Comparison of ENCODE assay signal across 1 cellular context in the genomic region with DNA sequence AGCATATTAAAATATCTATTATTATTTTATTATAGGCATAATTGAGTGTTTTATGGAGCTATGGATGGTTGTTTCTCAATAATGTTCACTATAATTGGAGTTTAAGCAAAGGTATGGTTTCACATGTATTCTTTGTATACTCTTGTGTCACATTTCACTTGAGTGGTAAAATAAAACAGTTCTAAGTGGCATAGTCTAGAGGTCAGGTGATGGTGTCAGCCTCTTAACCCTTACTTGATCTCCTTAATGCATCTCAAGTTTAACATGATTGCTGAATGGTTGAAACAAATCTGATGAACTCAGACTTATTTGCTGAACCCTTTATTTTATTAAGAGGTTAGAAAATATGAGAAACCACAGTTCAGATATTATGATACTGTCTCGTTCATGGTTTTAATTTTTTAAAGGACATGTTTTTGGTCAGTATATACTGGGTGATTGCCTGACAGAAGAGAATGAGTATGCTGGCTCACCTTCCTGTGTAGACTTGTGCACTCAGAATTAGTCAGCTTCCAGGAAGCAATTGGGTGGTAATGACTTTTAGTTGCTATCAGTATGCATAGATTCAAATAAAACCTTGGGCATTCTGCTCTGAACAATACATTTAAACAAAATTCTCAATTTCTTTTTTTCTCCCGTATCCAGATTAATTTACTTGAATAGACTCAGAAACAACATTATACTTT.
TF ChIP-seq lines count a peak whose summit lies in the region.

No MANE protein-coding gene starts in this region.

TF ChIP-seq in K562, 482 proteins besides CTCF, POLR2A, EP300 and RAD21 (continued from another document):
- TF ChIP-seq, protein P1, sequence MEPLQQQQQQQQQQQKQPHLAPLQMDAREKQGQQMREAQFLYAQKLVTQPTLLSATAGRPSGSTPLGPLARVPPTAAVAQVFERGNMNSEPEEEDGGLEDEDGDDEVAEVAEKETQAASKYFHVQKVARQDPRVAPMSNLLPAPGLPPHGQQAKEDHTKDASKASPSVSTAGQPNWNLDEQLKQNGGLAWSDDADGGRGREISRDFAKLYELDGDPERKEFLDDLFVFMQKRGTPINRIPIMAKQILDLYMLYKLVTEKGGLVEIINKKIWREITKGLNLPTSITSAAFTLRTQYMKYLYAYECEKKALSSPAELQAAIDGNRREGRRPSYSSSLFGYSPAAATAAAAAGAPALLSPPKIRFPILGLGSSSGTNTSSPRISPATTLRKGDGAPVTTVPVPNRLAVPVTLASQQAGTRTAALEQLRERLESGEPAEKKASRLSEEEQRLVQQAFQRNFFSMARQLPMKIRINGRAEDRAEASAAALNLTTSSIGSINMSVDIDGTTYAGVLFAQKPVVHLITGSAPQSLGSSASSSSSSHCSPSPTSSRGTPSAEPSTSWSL (CRISPR knock-in tag; IDR thresholded peaks at IDR 0.05; ENCODE audit: borderline replicate concordance): no peak
- TF ChIP-seq ZZZ3 (IDR thresholded peaks at IDR 0.05) (no peak), HSF4 (CRISPR knock-in tag; IDR thresholded peaks at IDR 0.05; ENCODE audit: borderline replicate concordance) (no peak), CBFA2T2 (conservative IDR thresholded peaks at IDR 0.05) (no peak), ZSCAN29 (IDR thresholded peaks at IDR 0.05) (peak; percentile 78; the same call in 1 of the 2 replicates), ARID1B (IDR thresholded peaks at IDR 0.05) (peak; percentile 17; the same call in 1 of the 2 replicates)
- TF ChIP-seq, protein P2, sequence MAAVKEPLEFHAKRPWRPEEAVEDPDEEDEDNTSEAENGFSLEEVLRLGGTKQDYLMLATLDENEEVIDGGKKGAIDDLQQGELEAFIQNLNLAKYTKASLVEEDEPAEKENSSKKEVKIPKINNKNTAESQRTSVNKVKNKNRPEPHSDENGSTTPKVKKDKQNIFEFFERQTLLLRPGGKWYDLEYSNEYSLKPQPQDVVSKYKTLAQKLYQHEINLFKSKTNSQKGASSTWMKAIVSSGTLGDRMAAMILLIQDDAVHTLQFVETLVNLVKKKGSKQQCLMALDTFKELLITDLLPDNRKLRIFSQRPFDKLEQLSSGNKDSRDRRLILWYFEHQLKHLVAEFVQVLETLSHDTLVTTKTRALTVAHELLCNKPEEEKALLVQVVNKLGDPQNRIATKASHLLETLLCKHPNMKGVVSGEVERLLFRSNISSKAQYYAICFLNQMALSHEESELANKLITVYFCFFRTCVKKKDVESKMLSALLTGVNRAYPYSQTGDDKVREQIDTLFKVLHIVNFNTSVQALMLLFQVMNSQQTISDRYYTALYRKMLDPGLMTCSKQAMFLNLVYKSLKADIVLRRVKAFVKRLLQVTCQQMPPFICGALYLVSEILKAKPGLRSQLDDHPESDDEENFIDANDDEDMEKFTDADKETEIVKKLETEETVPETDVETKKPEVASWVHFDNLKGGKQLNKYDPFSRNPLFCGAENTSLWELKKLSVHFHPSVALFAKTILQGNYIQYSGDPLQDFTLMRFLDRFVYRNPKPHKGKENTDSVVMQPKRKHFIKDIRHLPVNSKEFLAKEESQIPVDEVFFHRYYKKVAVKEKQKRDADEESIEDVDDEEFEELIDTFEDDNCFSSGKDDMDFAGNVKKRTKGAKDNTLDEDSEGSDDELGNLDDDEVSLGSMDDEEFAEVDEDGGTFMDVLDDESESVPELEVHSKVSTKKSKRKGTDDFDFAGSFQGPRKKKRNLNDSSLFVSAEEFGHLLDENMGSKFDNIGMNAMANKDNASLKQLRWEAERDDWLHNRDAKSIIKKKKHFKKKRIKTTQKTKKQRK (IDR thresholded peaks at IDR 0.05; ENCODE audit: borderline replicate concordance, low read depth, low read length): no peak
